In the genomic region with DNA sequence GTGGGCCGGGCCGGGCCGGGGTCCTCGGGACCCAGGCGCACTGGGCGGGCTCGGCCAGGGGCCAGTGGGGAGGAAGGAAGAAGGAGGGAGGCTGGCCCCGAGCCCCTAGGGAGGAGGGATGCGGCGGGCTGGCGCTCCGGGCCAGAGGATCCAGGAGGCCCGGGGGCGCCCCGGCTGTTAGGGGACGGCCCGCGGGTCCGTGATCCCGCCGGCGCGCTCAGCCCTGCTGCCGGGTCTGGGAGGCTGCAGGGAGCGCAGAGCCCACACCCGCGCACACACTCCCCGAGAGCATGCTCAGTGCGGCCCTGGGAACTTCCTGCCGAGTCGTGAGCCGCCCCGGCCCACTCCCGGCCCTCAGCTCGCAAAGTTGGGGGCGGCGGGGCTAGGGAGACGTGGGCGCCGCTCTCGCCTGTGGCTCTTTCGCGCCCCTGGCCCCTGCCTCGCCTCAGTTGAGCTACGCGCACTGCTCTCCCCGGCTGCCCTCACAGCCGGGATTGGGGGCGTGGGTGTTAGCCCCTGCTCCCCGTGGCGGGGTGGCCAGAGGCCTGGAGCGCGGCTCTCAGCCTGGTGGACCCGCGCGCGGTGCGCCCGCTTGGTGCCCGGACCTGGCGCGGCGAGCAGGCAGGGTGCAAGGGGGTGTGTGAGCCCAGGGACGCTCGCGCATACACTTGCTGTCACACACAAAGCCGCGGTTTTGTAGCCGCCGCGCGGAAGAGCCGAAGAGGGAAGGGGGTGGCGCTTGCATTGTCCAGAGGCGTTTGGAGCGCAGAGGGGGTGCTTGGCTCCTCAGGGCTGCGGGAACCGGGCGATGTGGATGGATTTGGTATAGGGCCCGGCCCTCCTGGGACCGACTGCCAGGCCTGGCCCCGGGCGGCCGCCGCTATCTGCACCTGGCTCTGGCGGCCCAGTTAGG, we compare ENCODE assay signal across 8 cellular contexts.
DNase-seq lines count a peak whose midpoint lies in the region; ATAC-seq and TF ChIP-seq lines count a peak whose summit lies in the region.

No MANE protein-coding gene starts in this region.

- H3K27me3 ChIP-seq in BLaER1 (no peaks in the 10 kb centered on the region), RWPE2 (ENCODE audit: insufficient read depth, poor library complexity, severe bottlenecking) (no peaks in the 10 kb centered on the region), ovary (no peaks in the 10 kb centered on the region), upper lobe of left lung (no peaks in the 10 kb centered on the region)

- H3K27ac ChIP-seq in BLaER1 (peak overlapping the region; percentile 97), RWPE2 (ENCODE audit: poor library complexity, severe bottlenecking) (peak overlapping the region; percentile 83), ovary (peak overlapping the region; percentile 90 to 91), upper lobe of left lung (peak overlapping the region; percentile 90 to 94 (median 92))

- H3K4me2 ChIP-seq in BLaER1: peak overlapping the region; percentile 88

- 1% methylated on average over 77 to 86 of the region's 86 CpGs for WGBS in ovary, 3 donors
- 1 to 5% methylated on average over 21 to 69 of the region's 86 CpGs for WGBS in upper lobe of left lung, 2 donors

- H3K27me3 Mint-ChIP-seq in glutamatergic neuron (ENCODE audit: unreplicated experiment): peaks cover 12% of the 10 kb centered on the region

- intact Hi-C loops in ovary (cut with DNase I): loop anchor here (5.0 to 10.0 kb wide), 6 partner anchors 124 to 291 kb away; a partner anchor contains a TSS

- H3K36me3 ChIP-seq in BLaER1: peaks cover 12% of the 10 kb centered on the region; the same call in 1 of the 2 replicates
- no peaks in the 10 kb centered on the region for H3K36me3 ChIP-seq in RWPE2 (ENCODE audit: low read depth)
- H3K36me3 ChIP-seq in ovary: no peaks in the 10 kb centered on the region
- no peaks in the 10 kb centered on the region for H3K36me3 ChIP-seq in upper lobe of left lung

- peak; percentile 37 for ATAC-seq in HG03439 (IDR thresholded peaks at IDR 0.05; ENCODE audit: unreplicated experiment)
- peak; percentile 71 for ATAC-seq in RWPE2 (ENCODE audit: low read depth)
- ATAC-seq in upper lobe of left lung (ENCODE audit: low FRiP score in 2 of 2): peak; percentile 73 to 85

- no peak for TF ChIP-seq EP300 in ovary (IDR thresholded peaks at IDR 0.05)
- TF ChIP-seq EP300 in upper lobe of left lung (IDR thresholded peaks at IDR 0.05): no peak

- DNase-seq in GM19238 (ENCODE audit: insufficient read length, low spot score) (peak; percentile 81), RWPE2 (ENCODE audit: low spot score) (no peak), glutamatergic neuron (peak; percentile 58), ovary (peak; percentile 64 to 81 (median 69)), upper lobe of left lung (peak; percentile 73 to 91)
- DNase-seq in activated naive CD4-positive, alpha-beta T cell treated with anti-CD3 and anti-CD28 coated beads, Interleukin-2, amount 50 U/mL, for 16 hours: peak; percentile 73

- H3K4me1 ChIP-seq in BLaER1 (peaks cover 77% of the 10 kb centered on the region), RWPE2 (ENCODE audit: insufficient read depth, poor library complexity, severe bottlenecking) (peaks cover 5% of the 10 kb centered on the region), ovary (ENCODE audit: insufficient read depth) (peaks cover 20% of the 10 kb centered on the region), upper lobe of left lung (peaks cover 30 to 61% (median 39%) of the 10 kb centered on the region in 4 donors)

- no peak for TF ChIP-seq POLR2A in ovary (IDR thresholded peaks at IDR 0.05)
- TF ChIP-seq POLR2A in upper lobe of left lung (IDR thresholded peaks at IDR 0.05): peak in 2 of 4 donors; percentile 48 to 60

- H3K9me3 ChIP-seq in BLaER1: no peaks in the 10 kb centered on the region
- no peaks in the 10 kb centered on the region for H3K9me3 ChIP-seq in RWPE2 (ENCODE audit: severe bottlenecking)
- no peaks in the 10 kb centered on the region for H3K9me3 ChIP-seq in ovary
- no peaks in the 10 kb centered on the region for H3K9me3 ChIP-seq in upper lobe of left lung

- TF ChIP-seq CTCF in RWPE2 (IDR thresholded peaks at IDR 0.05; ENCODE audit: poor library complexity, severe bottlenecking): no peak
- TF ChIP-seq CTCF in glutamatergic neuron (IDR thresholded peaks at IDR 0.05; ENCODE audit: partially characterized antibody, unreplicated experiment): no peak
- TF ChIP-seq CTCF in ovary (IDR thresholded peaks at IDR 0.05): no peak
- no peak for TF ChIP-seq CTCF in upper lobe of left lung (IDR thresholded peaks at IDR 0.05)

- H3K4me3 Mint-ChIP-seq in glutamatergic neuron (ENCODE audit: unreplicated experiment): peak overlapping the region; percentile 91

- H3K9me3 Mint-ChIP-seq in glutamatergic neuron (ENCODE audit: unreplicated experiment): peaks cover 13% of the 10 kb centered on the region

- H3K27ac Mint-ChIP-seq in glutamatergic neuron (ENCODE audit: unreplicated experiment): peak overlapping the region; percentile 64

- H3K36me3 Mint-ChIP-seq in glutamatergic neuron (ENCODE audit: unreplicated experiment): no peaks in the 10 kb centered on the region

- H3K4me3 ChIP-seq in BLaER1: peak overlapping the region; percentile 99
- H3K4me3 ChIP-seq in RWPE2 (ENCODE audit: severe bottlenecking): peak overlapping the region; percentile 88
- peak overlapping the region; percentile 66 for H3K4me3 ChIP-seq in ovary
- H3K4me3 ChIP-seq in upper lobe of left lung: peak overlapping the region; percentile 80 to 98 (median 96)

- H3K9ac ChIP-seq in BLaER1: peak overlapping the region; percentile 96

- peaks cover 31% of the 10 kb centered on the region for H3K4me1 Mint-ChIP-seq in glutamatergic neuron (ENCODE audit: low read depth, unreplicated experiment)

- peaks cover 60% of the 10 kb centered on the region for H4K20me1 ChIP-seq in BLaER1
